Comparison of ENCODE assay signal across 18 cellular contexts in genomic region chr20:46394872-46395470, GRCh38. TPM values are rescaled to one million over a fixed set of nuclear protein-coding genes. Genes with fewer than 3 reads are reported as not detected.
DNase-seq lines count a peak whose midpoint lies in the region; ATAC-seq and TF ChIP-seq lines count a peak whose summit lies in the region.
"Had no signal": no experiment of that assay in that cellular context is flagged by ENCODE, and none has a peak within 500 bp of the region (broad histone marks: within the 10 kb centered on the region; RNA-seq: fewer than 3 reads in every experiment).

No MANE protein-coding gene starts in this region.

- H3K27me3 Mint-ChIP-seq in CD14-positive monocyte (ENCODE audit: low read depth in 3 of 3) = no peaks in the 10 kb centered on the region
- no peaks in the 10 kb centered on the region for H3K27me3 Mint-ChIP-seq in activated CD4-positive, alpha-beta T cell treated with anti-CD3 and anti-CD28 coated beads for 36 hours
- H3K27me3 Mint-ChIP-seq in activated CD8-positive, alpha-beta memory T cell treated with anti-CD3 and anti-CD28 coated beads, Interleukin-2, amount 10 ng/mL, durations not matched to agents 7 days and 5 days = no peaks in the 10 kb centered on the region
- H3K27me3 Mint-ChIP-seq: stimulated activated memory B cell treated with anti-CD40 and anti-IgM and Interleukin-4, amounts not matched to agents 10 μg/mL and 1 μg/mL and 100 μg/mL, for 72 hours had no signal

- H3K36me3 Mint-ChIP-seq in CD14-positive monocyte = peaks cover 57 to 59% of the 10 kb centered on the region in 2 donors
- peaks cover 21% of the 10 kb centered on the region for H3K36me3 Mint-ChIP-seq in activated CD4-positive, alpha-beta T cell treated with anti-CD3 and anti-CD28 coated beads for 36 hours (ENCODE audit: low read depth)
- peaks cover 43% of the 10 kb centered on the region for H3K36me3 Mint-ChIP-seq in activated CD8-positive, alpha-beta memory T cell treated with anti-CD3 and anti-CD28 coated beads, Interleukin-2, amount 10 ng/mL, durations not matched to agents 7 days and 5 days

- H3K9me3 Mint-ChIP-seq in CD14-positive monocyte = no peaks in the 10 kb centered on the region
- no peaks in the 10 kb centered on the region for H3K9me3 Mint-ChIP-seq in activated CD4-positive, alpha-beta T cell treated with anti-CD3 and anti-CD28 coated beads for 36 hours (ENCODE audit: low read depth)
- H3K9me3 Mint-ChIP-seq in activated CD8-positive, alpha-beta memory T cell treated with anti-CD3 and anti-CD28 coated beads, Interleukin-2, amount 10 ng/mL, durations not matched to agents 7 days and 5 days (ENCODE audit: low read depth) = no peaks in the 10 kb centered on the region
- H3K9me3 Mint-ChIP-seq: activated naive CD4-positive, alpha-beta T cell treated with anti-CD3 and anti-CD28 coated beads, Interleukin-2, amount 50 U/mL, for 72 hours; activated T-helper 1 cell treated with anti-CD3 and anti-CD28 coated beads, Interleukin-12 subunit alpha, Interleukin-12 subunit beta, Interleukin-2, Interleukin-4 antibody, amounts not matched to agents 30 ng/mL and 10 ng/mL and 1 ng/mL, durations not matched to agents 14 hours and 24 hours and 36 hours; stimulated activated memory B cell treated with anti-CD40 and anti-IgM and Interleukin-4, amounts not matched to agents 10 μg/mL and 1 μg/mL and 100 μg/mL, for 72 hours had no signal

- H3K4me2 ChIP-seq in mesenchymal stem cell (ENCODE audit: low read length, poor library complexity, severe bottlenecking) = no peak overlapping the region

- CTCF ChIA-PET in activated CD4-positive, alpha-beta T cell treated with anti-CD3 and anti-CD28 coated beads for 36 hours (lab: Charles Lee) = interaction anchor here (0.6 to 0.9 kb wide), 4 partner anchors 11 to 927 kb away, joined by 3 to 4 read pairs (median 3); no protein-coding TSS in a partner anchor
- CTCF ChIA-PET in activated CD8-positive, alpha-beta memory T cell treated with anti-CD3 and anti-CD28 coated beads, Interleukin-2, amount 10 ng/mL, durations not matched to agents 7 days and 5 days (lab: Charles Lee) = no interaction called here

- no peak for ATAC-seq in activated CD4-positive, alpha-beta T cell treated with anti-CD3 and anti-CD28 coated beads for 36 hours
- no peak for ATAC-seq in activated CD8-positive, alpha-beta memory T cell treated with anti-CD3 and anti-CD28 coated beads, Interleukin-2, amount 10 ng/mL, durations not matched to agents 7 days and 5 days
- ATAC-seq: activated naive CD4-positive, alpha-beta T cell treated with anti-CD3 and anti-CD28 coated beads, Interleukin-2, amount 50 U/mL, for 72 hours; left ventricle myocardium superior; stimulated activated memory B cell treated with anti-CD40 and anti-IgM and Interleukin-4, amounts not matched to agents 10 μg/mL and 1 μg/mL and 100 μg/mL, for 72 hours had no signal

- H3K27ac ChIP-seq in mesenchymal stem cell (ENCODE audit: low read length, poor library complexity, severe bottlenecking) (no peak overlapping the region), Peyer's patch (no peak overlapping the region)
- H3K27ac ChIP-seq: epithelial cell of prostate had no signal

- H4K8ac ChIP-seq in mesenchymal stem cell (ENCODE audit: low read length) = no peak overlapping the region

- no peak for TF ChIP-seq POLR2A in Peyer's patch (IDR thresholded peaks at IDR 0.05)

- 73% methylated on average over 6 of the region's 6 CpGs for WGBS in mesenchymal stem cell

- no peak overlapping the region for H3K4ac ChIP-seq in mesenchymal stem cell (ENCODE audit: low read depth in 1 of 2, low read length in 2 of 2)

- no peak overlapping the region for H2AK5ac ChIP-seq in mesenchymal stem cell (ENCODE audit: low read length, severe bottlenecking)

- no peak overlapping the region for H3K14ac ChIP-seq in mesenchymal stem cell (ENCODE audit: low read length in 2 of 2)

- H2BK15ac ChIP-seq in mesenchymal stem cell (ENCODE audit: low read depth, poor library complexity, severe bottlenecking) = no peak overlapping the region

- no peak overlapping the region for H2BK120ac ChIP-seq in mesenchymal stem cell (ENCODE audit: low read depth, low read length)

- no peaks in the 10 kb centered on the region for H3K9me3 ChIP-seq in mesenchymal stem cell (ENCODE audit: control insufficient read depth, low read length)
- no peaks in the 10 kb centered on the region for H3K9me3 ChIP-seq in Peyer's patch

- H3K36me3 ChIP-seq in mesenchymal stem cell (ENCODE audit: control insufficient read depth in 1 of 2, insufficient read depth in 2 of 2, low read depth in 1 of 2, low read length in 2 of 2) = peaks cover 30 to 92% of the 10 kb centered on the region in 2 experiments
- H3K36me3 ChIP-seq in Peyer's patch = peaks cover 0 to 51% (median 0%) of the 10 kb centered on the region in 3 donors

- peak overlapping the region in 1 of 2 donors; percentile 67 for H3K4me3 Mint-ChIP-seq in CD14-positive monocyte
- no peak overlapping the region for H3K4me3 Mint-ChIP-seq in activated CD4-positive, alpha-beta T cell treated with anti-CD3 and anti-CD28 coated beads for 36 hours
- no peak overlapping the region for H3K4me3 Mint-ChIP-seq in activated CD8-positive, alpha-beta memory T cell treated with anti-CD3 and anti-CD28 coated beads, Interleukin-2, amount 10 ng/mL, durations not matched to agents 7 days and 5 days
- H3K4me3 Mint-ChIP-seq: activated T-helper 1 cell treated with anti-CD3 and anti-CD28 coated beads, Interleukin-12 subunit alpha, Interleukin-12 subunit beta, Interleukin-2, Interleukin-4 antibody, amounts not matched to agents 30 ng/mL and 10 ng/mL and 1 ng/mL, durations not matched to agents 14 hours and 24 hours and 36 hours; stimulated activated memory B cell treated with anti-CD40 and anti-IgM and Interleukin-4, amounts not matched to agents 10 μg/mL and 1 μg/mL and 100 μg/mL, for 72 hours had no signal

- H3K18ac ChIP-seq in mesenchymal stem cell (ENCODE audit: low read depth in 1 of 2, low read length in 2 of 2) = no peak overlapping the region

- H3K27ac Mint-ChIP-seq in CD14-positive monocyte = peak overlapping the region; percentile 15 to 83 (median 67)
- H3K27ac Mint-ChIP-seq in activated CD4-positive, alpha-beta T cell treated with anti-CD3 and anti-CD28 coated beads for 36 hours = no peak overlapping the region
- no peak overlapping the region for H3K27ac Mint-ChIP-seq in activated CD8-positive, alpha-beta memory T cell treated with anti-CD3 and anti-CD28 coated beads, Interleukin-2, amount 10 ng/mL, durations not matched to agents 7 days and 5 days
- H3K27ac Mint-ChIP-seq: activated naive CD4-positive, alpha-beta T cell treated with anti-CD3 and anti-CD28 coated beads, Interleukin-2, amount 50 U/mL, for 72 hours; activated T-helper 1 cell treated with anti-CD3 and anti-CD28 coated beads, Interleukin-12 subunit alpha, Interleukin-12 subunit beta, Interleukin-2, Interleukin-4 antibody, amounts not matched to agents 30 ng/mL and 10 ng/mL and 1 ng/mL, durations not matched to agents 14 hours and 24 hours and 36 hours; stimulated activated memory B cell treated with anti-CD40 and anti-IgM and Interleukin-4, amounts not matched to agents 10 μg/mL and 1 μg/mL and 100 μg/mL, for 72 hours had no signal

- peak overlapping the region; percentile 70 for H4K91ac ChIP-seq in mesenchymal stem cell (ENCODE audit: low read length)

- H3K4me1 Mint-ChIP-seq in CD14-positive monocyte = peaks cover 54% of the 10 kb centered on the region
- peaks cover 15% of the 10 kb centered on the region for H3K4me1 Mint-ChIP-seq in activated CD4-positive, alpha-beta T cell treated with anti-CD3 and anti-CD28 coated beads for 36 hours
- H3K4me1 Mint-ChIP-seq in activated CD8-positive, alpha-beta memory T cell treated with anti-CD3 and anti-CD28 coated beads, Interleukin-2, amount 10 ng/mL, durations not matched to agents 7 days and 5 days = peaks cover 14% of the 10 kb centered on the region

- H3K4me3 ChIP-seq in mesenchymal stem cell (ENCODE audit: insufficient read depth in 1 of 2, low read depth in 1 of 2, low read length in 2 of 2) (no peak overlapping the region), Peyer's patch (no peak overlapping the region)

- H3K79me1 ChIP-seq in mesenchymal stem cell (replicated peaks; ENCODE audit: low read length, poor library complexity, severe bottlenecking) = peaks cover 38% of the 10 kb centered on the region

- in situ Hi-C loops in KBM-7 (cut with MboI; ENCODE audit: low pct_unique_long_range_greater_than_20kb, low sequenced_read_pairs) = no loop called here

- DNase-seq in CD14-positive monocyte (ENCODE audit: low spot score) = no peak
- peak; percentile 44 for DNase-seq in KBM-7
- DNase-seq in UCSD-AML1 (lab: John Stamatoyannopoulos, UW; ENCODE audit: unreplicated experiment) = peak; percentile 27
- no peak for DNase-seq in mesenchymal stem cell
- no peak for DNase-seq in activated CD4-positive, alpha-beta T cell treated with anti-CD3 and anti-CD28 coated beads for 36 hours
- no peak for DNase-seq in activated CD8-positive, alpha-beta memory T cell treated with anti-CD3 and anti-CD28 coated beads, Interleukin-2, amount 10 ng/mL, durations not matched to agents 7 days and 5 days
- no peak for DNase-seq in activated CD4-positive, CD25-positive, alpha-beta regulatory T cell (lab: John Stamatoyannopoulos, UW)
- no peak for DNase-seq in Peyer's patch
- DNase-seq: DMS79; left ventricle myocardium superior; NCI-H1436 treated with DMSO at 0.1 percent for 48 hours; NCI-H748 treated with DMSO at 0.1 percent for 48 hours; stimulated activated CD4-positive, alpha-beta T cell treated with anti-CD3 and anti-CD28 coated beads, Interleukin-1b, Interleukin-23, amount 100 ng/mL, for 48 hours; T1000 had no signal

- H2BK5ac ChIP-seq in mesenchymal stem cell (ENCODE audit: low read depth, low read length, poor library complexity, severe bottlenecking) = no peak overlapping the region

- H2BK12ac ChIP-seq in mesenchymal stem cell (ENCODE audit: low read length in 2 of 2) = no peak overlapping the region

- H3K9ac ChIP-seq in mesenchymal stem cell (ENCODE audit: low read length) = no peak overlapping the region

- H2AFZ ChIP-seq in mesenchymal stem cell (ENCODE audit: low read depth, low read length) = no peak overlapping the region

- POLR2A ChIA-PET in activated CD4-positive, alpha-beta T cell treated with anti-CD3 and anti-CD28 coated beads for 36 hours (lab: Charles Lee) = no interaction called here

- TF ChIP-seq CTCF in CD14-positive monocyte (IDR thresholded peaks at IDR 0.05) = no peak
- no peak for TF ChIP-seq CTCF in Peyer's patch (IDR thresholded peaks at IDR 0.05)

- H3K4me1 ChIP-seq in mesenchymal stem cell (ENCODE audit: control insufficient read depth, insufficient read depth, low read depth, low read length) = no peaks in the 10 kb centered on the region
- H3K4me1 ChIP-seq in Peyer's patch = peaks cover 0 to 19% (median 6%) of the 10 kb centered on the region in 4 donors

- intact Hi-C loops in CD14-positive monocyte (cut with micrococcal nuclease) = no loop called here
- intact Hi-C loops in activated CD4-positive, alpha-beta T cell treated with anti-CD3 and anti-CD28 coated beads for 36 hours (cut with DNase I, micrococcal nuclease) = no loop called here

- no peak overlapping the region for H3K23ac ChIP-seq in mesenchymal stem cell (ENCODE audit: low read length in 2 of 2)

- H3K27me3 ChIP-seq in mesenchymal stem cell (ENCODE audit: control insufficient read depth in 1 of 2, insufficient read depth in 1 of 2, low read length in 2 of 2) = no peaks in the 10 kb centered on the region
- H3K27me3 ChIP-seq in Peyer's patch = no peaks in the 10 kb centered on the region

RNA-seq across cellular contexts. Expression of gene ELMO2, which starts 11.4 kb away (rescaled TPM):
- polyA plus RNA-seq in CD14-positive monocyte = 10 to 100 TPM; 35.3 to 42.3 TPM
- polyA plus RNA-seq in mesenchymal stem cell (2013, experiment 1 of 2) = 31.9 TPM
- 31.5 TPM for polyA plus RNA-seq in mesenchymal stem cell (2013, experiment 2 of 2)
- 10 to 100 TPM; 47.4 to 54.6 TPM for total RNA-seq in activated CD4-positive, alpha-beta T cell treated with anti-CD3 and anti-CD28 coated beads for 36 hours
- total RNA-seq in activated CD8-positive, alpha-beta memory T cell treated with anti-CD3 and anti-CD28 coated beads, Interleukin-2, amount 10 ng/mL, durations not matched to agents 7 days and 5 days = 10 to 100 TPM; 80.3 to 85.5 TPM
- 10 to 100 TPM; 24.3 to 78.4 (median 26.4) TPM for total RNA-seq in Peyer's patch

Comparison
In these comparisons a context has a peak if more than half of its experiments do, and no peak if none do; other contexts are left out.
1. DNase-seq: peak in KBM-7 (single experiment) and UCSD-AML1 (single experiment); none in CD14-positive monocyte (single experiment), mesenchymal stem cell (single experiment), activated CD4-positive, alpha-beta T cell treated with anti-CD3 and anti-CD28 coated beads for 36 hours (single experiment), activated CD8-positive, alpha-beta memory T cell treated with anti-CD3 and anti-CD28 coated beads, Interleukin-2, amount 10 ng/mL, durations not matched to agents 7 days and 5 days (single experiment), activated CD4-positive, CD25-positive, alpha-beta regulatory T cell (0 of 4) and Peyer's patch (0 of 3).
2. H3K27ac Mint-ChIP-seq: peak in CD14-positive monocyte (7 of 7); none in activated CD4-positive, alpha-beta T cell treated with anti-CD3 and anti-CD28 coated beads for 36 hours (single experiment) and activated CD8-positive, alpha-beta memory T cell treated with anti-CD3 and anti-CD28 coated beads, Interleukin-2, amount 10 ng/mL, durations not matched to agents 7 days and 5 days (single experiment).